Comparison of ENCODE assay signal across 27 cellular contexts in the genomic region with DNA sequence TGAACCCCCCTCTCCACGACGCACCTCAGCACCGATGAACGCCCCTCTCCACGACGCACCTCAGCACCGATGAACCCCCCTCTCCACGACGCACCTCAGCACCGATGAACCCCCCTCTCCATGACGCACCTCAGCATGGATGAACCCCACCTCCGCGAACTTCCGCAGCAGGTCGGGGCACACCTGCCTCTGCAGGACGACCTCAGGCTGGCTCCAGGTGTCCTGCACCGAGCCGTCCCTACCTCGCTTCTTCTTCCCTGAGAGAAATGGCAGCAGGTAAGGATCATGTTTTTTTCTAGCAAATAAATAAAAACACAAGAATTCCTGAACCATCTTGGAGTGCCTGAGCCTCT. TPM values are rescaled to one million over a fixed set of nuclear protein-coding genes. Genes with fewer than 3 reads are reported as not detected.
"Had no signal": no experiment of that assay in that cellular context is flagged by ENCODE, and none has a peak within 500 bp of the region (broad histone marks: within the 10 kb centered on the region; RNA-seq: fewer than 3 reads in every experiment).

No MANE protein-coding gene starts in this region.

- H3K4me3 ChIP-seq: ascending aorta, breast epithelium, cardiac muscle cell, coronary artery, dorsolateral prefrontal cortex had no signal

- DNase-seq: activated CD4-positive, alpha-beta memory T cell treated with anti-CD3 and anti-CD28 coated beads, Interleukin-2, amount 10 ng/mL, durations not matched to agents 7 days and 5 days; activated CD4-positive, alpha-beta T cell treated with anti-CD3 and anti-CD28 coated beads for 4 hours; activated CD4-positive, alpha-beta T cell treated with anti-CD3 and anti-CD28 coated beads, Interleukin-2, amount 10 ng/mL, durations not matched to agents 7 days and 5 days; activated CD4-positive, alpha-beta T cell treated with anti-CD3 and anti-CD28 coated beads, Interleukin-2, amount 50 U/mL, for 4 hours; activated CD4-positive, CD25-positive, alpha-beta regulatory T cell; activated CD4-positive, CD25-positive, alpha-beta regulatory T cell treated with anti-CD3 and anti-CD28 coated beads, Interleukin-2, amount 50 U/mL, for 72 hours; activated CD8-positive, alpha-beta memory T cell treated with anti-CD3 and anti-CD28 coated beads, Interleukin-2, amount 50 U/mL, for 48 hours; activated gamma-delta T cell; activated naive CD4-positive, alpha-beta T cell; activated naive CD4-positive, alpha-beta T cell treated with anti-CD3 and anti-CD28 coated beads, Interleukin-2, amount 10 ng/mL, durations not matched to agents 7 days and 5 days; activated naive CD8-positive, alpha-beta T cell treated with anti-CD3 and anti-CD28 coated beads, Interleukin-2, amount 10 ng/mL, durations not matched to agents 7 days and 5 days; activated T-cell treated with anti-CD3 and anti-CD28 coated beads for 4 hours; activated T-cell treated with anti-CD3 and anti-CD28 coated beads, Interleukin-2, amount 50 U/mL, for 24 hours; activated T-cell treated with anti-CD3 and anti-CD28 coated beads, Interleukin-2, amount 50 U/mL, for 72 hours; central memory CD4-positive, alpha-beta T cell; effector memory CD4-positive, alpha-beta T cell; endodermal cell; foreskin fibroblast; T-helper 2 cell had no signal

- H3K9me3 ChIP-seq: ascending aorta, breast epithelium had no signal

- H3K36me3 ChIP-seq: ascending aorta, breast epithelium, cardiac muscle cell had no signal

- H3K4me1 ChIP-seq: ascending aorta, breast epithelium had no signal

- H3K27me3 ChIP-seq: ascending aorta, breast epithelium, cardiac muscle cell, dorsolateral prefrontal cortex had no signal

- ATAC-seq: activated naive CD4-positive, alpha-beta T cell treated with anti-CD3 and anti-CD28 coated beads, Interleukin-2, amount 50 U/mL, for 72 hours; activated T-cell treated with anti-CD3 and anti-CD28 coated beads, Interleukin-2, amount 50 U/mL, for 72 hours; esophagus mucosa had no signal

- H3K27ac ChIP-seq: ascending aorta, breast epithelium, cardiac muscle cell, coronary artery, dorsolateral prefrontal cortex had no signal

RNA-seq across cellular contexts. Expression of gene CFAP46, which starts 24.1 kb away (rescaled TPM):
- total RNA-seq: activated CD4-positive, alpha-beta memory T cell treated with anti-CD3 and anti-CD28 coated beads, Interleukin-2, amount 10 ng/mL, durations not matched to agents 7 days and 5 days; activated CD4-positive, alpha-beta T cell treated with anti-CD3 and anti-CD28 coated beads, Interleukin-2, amount 10 ng/mL, durations not matched to agents 7 days and 5 days; activated naive CD8-positive, alpha-beta T cell treated with anti-CD3 and anti-CD28 coated beads, Interleukin-2, amount 10 ng/mL, durations not matched to agents 7 days and 5 days; ascending aorta; T-helper 1 cell treated with Interleukin-12 subunit alpha and Interleukin-12 subunit beta and Interleukin-4 antibody, amounts not matched to agents 30 ng/mL and 1 ng/mL, for 36 hours had no signal
